Comparison of ENCODE assay signal across 17 cellular contexts in genomic region chr15:73794501-73795133, GRCh38. TPM values are rescaled to one million over a fixed set of nuclear protein-coding genes. Genes with fewer than 3 reads are reported as not detected.
DNase-seq lines count a peak whose midpoint lies in the region; TF ChIP-seq lines count a peak whose summit lies in the region.
"Had no signal": no experiment of that assay in that cellular context is flagged by ENCODE, and none has a peak within 500 bp of the region (broad histone marks: within the 10 kb centered on the region; RNA-seq: fewer than 3 reads in every experiment).

No MANE protein-coding gene starts in this region.

- no peaks in the 10 kb centered on the region for H3K9me3 Mint-ChIP-seq in activated naive CD4-positive, alpha-beta T cell treated with anti-CD3 and anti-CD28 coated beads for 36 hours
- H3K9me3 Mint-ChIP-seq: CD4-positive, alpha-beta T cell; neural progenitor cell had no signal

- no peak for TF ChIP-seq CTCF in astrocyte of the spinal cord (IDR thresholded peaks at IDR 0.05; ENCODE audit: low read depth, low read length)

- CTCF ChIA-PET in activated naive CD4-positive, alpha-beta T cell treated with anti-CD3 and anti-CD28 coated beads for 36 hours (lab: Charles Lee) = no interaction called here

- no peak overlapping the region for H3K27ac Mint-ChIP-seq in activated naive CD4-positive, alpha-beta T cell treated with anti-CD3 and anti-CD28 coated beads for 36 hours
- H3K27ac Mint-ChIP-seq: CD4-positive, alpha-beta T cell; neural progenitor cell had no signal

- intact Hi-C loops in activated naive CD4-positive, alpha-beta T cell treated with anti-CD3 and anti-CD28 coated beads for 36 hours (cut with micrococcal nuclease) = no loop called here

- H3K4me3 ChIP-seq in astrocyte of the spinal cord (ENCODE audit: low read depth, low read length) = no peak overlapping the region
- H3K4me3 ChIP-seq: neural progenitor cell, SK-N-MC had no signal

- no peaks in the 10 kb centered on the region for H3K27me3 Mint-ChIP-seq in activated naive CD4-positive, alpha-beta T cell treated with anti-CD3 and anti-CD28 coated beads for 36 hours (ENCODE audit: low read depth)

- DNase-seq in NCI-H1092 treated with DMSO at 0.1 percent for 48 hours (lab: John Stamatoyannopoulos, UW) (peak; percentile 5), NCI-H1092 (lab: John Stamatoyannopoulos, UW) (no peak), HT-29 (ENCODE audit: low spot score) (peak; percentile 68), astrocyte of the spinal cord (ENCODE audit: low read depth, low spot score) (peak; percentile 27), kidney glomerular epithelial cell (lab: John Stamatoyannopoulos, UW) (peak; percentile 11), T-helper 9 cell (no peak)
- DNase-seq in activated CD4-positive, CD25-positive, alpha-beta regulatory T cell treated with anti-CD3 and anti-CD28 coated beads, Interleukin-2, amount 50 U/mL, for 72 hours = no peak
- DNase-seq in activated naive CD4-positive, alpha-beta T cell treated with anti-CD3 and anti-CD28 coated beads for 36 hours = no peak
- DNase-seq: activated CD8-positive, alpha-beta memory T cell treated with anti-CD3 and anti-CD28 coated beads for 24 hours; activated effector memory CD4-positive, alpha-beta T cell treated with Interleukin-2 at 50 U/mL for 16 hours; CD4-positive, alpha-beta T cell; foreskin melanocyte; mesenchymal stem cell; MV-4-11; substantia nigra had no signal

- in situ Hi-C loops in astrocyte of the spinal cord (cut with HindIII; ENCODE audit: low sequenced_read_pairs) = no loop called here

- H3K36me3 Mint-ChIP-seq in activated naive CD4-positive, alpha-beta T cell treated with anti-CD3 and anti-CD28 coated beads for 36 hours (ENCODE audit: low read depth) = no peaks in the 10 kb centered on the region
- H3K36me3 Mint-ChIP-seq: neural progenitor cell had no signal

- H3K4me1 Mint-ChIP-seq in activated naive CD4-positive, alpha-beta T cell treated with anti-CD3 and anti-CD28 coated beads for 36 hours (ENCODE audit: low read depth) = no peaks in the 10 kb centered on the region

- no peak overlapping the region for H3K4me3 Mint-ChIP-seq in activated naive CD4-positive, alpha-beta T cell treated with anti-CD3 and anti-CD28 coated beads for 36 hours
- H3K4me3 Mint-ChIP-seq: CD4-positive, alpha-beta T cell; neural progenitor cell had no signal

RNA-seq across cellular contexts. Expression of gene INSYN1, which starts 41.5 kb away (rescaled TPM):
- not detected in 2 replicates for total RNA-seq in HT-29 (2014; rRNA removed; shearing (Covaris generic))
- not detected for total RNA-seq in activated naive CD4-positive, alpha-beta T cell treated with anti-CD3 and anti-CD28 coated beads for 36 hours
- total RNA-seq: CD4-positive, alpha-beta T cell had no signal

Comparison
In these comparisons a context has a peak if more than half of its experiments do, and no peak if none do; other contexts are left out.
1. DNase-seq: peak in NCI-H1092 treated with DMSO at 0.1 percent for 48 hours (single experiment), HT-29 (single experiment), astrocyte of the spinal cord (single experiment) and kidney glomerular epithelial cell (single experiment); none in NCI-H1092 (single experiment), T-helper 9 cell (single experiment), activated CD4-positive, CD25-positive, alpha-beta regulatory T cell treated with anti-CD3 and anti-CD28 coated beads, Interleukin-2, amount 50 U/mL, for 72 hours (single experiment) and activated naive CD4-positive, alpha-beta T cell treated with anti-CD3 and anti-CD28 coated beads for 36 hours (single experiment).